In genomic region chr20:63595416-63596127, GRCh38 we compare ENCODE assay signal across 17 cellular contexts. TPM values are rescaled to one million over a fixed set of nuclear protein-coding genes. Genes with fewer than 3 reads are reported as not detected.
DNase-seq lines count a peak whose midpoint lies in the region; ATAC-seq, FAIRE-seq and TF ChIP-seq lines count a peak whose summit lies in the region.
"Had no signal": no experiment of that assay in that cellular context is flagged by ENCODE, and none has a peak within 500 bp of the region (broad histone marks: within the 10 kb centered on the region; RNA-seq: fewer than 3 reads in every experiment).

No MANE protein-coding gene starts in this region.

- peaks cover 19% of the 10 kb centered on the region for H3K36me3 Mint-ChIP-seq in chondrocyte (ENCODE audit: low read depth)
- peaks cover 41 to 45% of the 10 kb centered on the region in 2 donors for H3K36me3 Mint-ChIP-seq in stimulated activated naive B cell treated with anti-CD40 and anti-IgM and Interleukin-4, amounts not matched to agents 10 μg/mL and 1 μg/mL and 100 μg/mL, for 72 hours

- TF ChIP-seq CTCF in chondrocyte (IDR thresholded peaks at IDR 0.05) (no peak), HepG2 (CRISPR knock-in tag; IDR thresholded peaks at IDR 0.05) (no peak)

- TF ChIP-seq EP300 in HepG2 (IDR thresholded peaks at IDR 0.05; ENCODE audit: low read depth in 2 of 2, low read length in 2 of 2): no peak
- no peak for TF ChIP-seq EP300 in HepG2 (CRISPR knock-in tag; IDR thresholded peaks at IDR 0.05; ENCODE audit: borderline replicate concordance)

- H3K27ac Mint-ChIP-seq in chondrocyte (ENCODE audit: unreplicated experiment): no peak overlapping the region
- H3K27ac Mint-ChIP-seq in stimulated activated naive B cell treated with anti-CD40 and anti-IgM and Interleukin-4, amounts not matched to agents 10 μg/mL and 1 μg/mL and 100 μg/mL, for 72 hours: peak overlapping the region; percentile 26
- H3K27ac Mint-ChIP-seq: CD8-positive, alpha-beta memory T cell; IgD-negative memory B cell had no signal

- no peak overlapping the region for H3K4me3 Mint-ChIP-seq in chondrocyte (ENCODE audit: unreplicated experiment)
- no peak overlapping the region for H3K4me3 Mint-ChIP-seq in stimulated activated naive B cell treated with anti-CD40 and anti-IgM and Interleukin-4, amounts not matched to agents 10 μg/mL and 1 μg/mL and 100 μg/mL, for 72 hours
- H3K4me3 Mint-ChIP-seq: CD8-positive, alpha-beta memory T cell; IgD-negative memory B cell had no signal

- BruUV-seq in HepG2 (replicated peaks; lab: Mats Ljungman, UMichigan): no TSS peak

- H3K9me3 ChIP-seq in HepG2 (ENCODE audit: low read length): no peaks in the 10 kb centered on the region
- H3K9me3 ChIP-seq: BLaER1, Caco-2 had no signal

- H3K27me3 ChIP-seq in H7 (ENCODE audit: control insufficient read depth, insufficient read depth, low read length) (no peaks in the 10 kb centered on the region), HepG2 (ENCODE audit: control insufficient read depth in 1 of 2, insufficient read depth in 2 of 2, low read length in 2 of 2) (no peaks in the 10 kb centered on the region)
- H3K27me3 ChIP-seq: BLaER1 had no signal

- H3K4me2 ChIP-seq in HepG2 (ENCODE audit: low read depth, low read length): no peak overlapping the region
- H3K4me2 ChIP-seq: BLaER1 had no signal

- no peak overlapping the region for H3K9ac ChIP-seq in HepG2 (ENCODE audit: insufficient read depth, low read depth, low read length)
- H3K9ac ChIP-seq: BLaER1 had no signal

- H3K27ac ChIP-seq in HepG2 (ENCODE audit: extremely low read length, insufficient read depth, low read length): no peak overlapping the region
- H3K27ac ChIP-seq: BLaER1 had no signal

- H3K36me3 ChIP-seq in H7 (replicated peaks; ENCODE audit: control insufficient read depth, insufficient read depth, low read length): peaks cover 2% of the 10 kb centered on the region
- peaks cover 20 to 32% of the 10 kb centered on the region in 2 experiments; a peak in 4 of 5 replicates for H3K36me3 ChIP-seq in HepG2 (replicated peaks in 1 of 2; ENCODE audit: control insufficient read depth in 1 of 2, insufficient read depth in 2 of 2, low read length in 2 of 2)

- H3K4me3 ChIP-seq in H7 (ENCODE audit: insufficient read depth, low read depth, low read length) (no peak overlapping the region), HepG2 (replicated peaks in 1 of 3; ENCODE audit: insufficient read depth in 1 of 3, low read depth in 2 of 3, low read length in 3 of 3) (no peak overlapping the region)
- H3K4me3 ChIP-seq: BLaER1 had no signal

- POLR2A ChIA-PET in HepG2 (lab: Yijun Ruan, JAX): no interaction called here

- H3K79me2 ChIP-seq in HepG2 (ENCODE audit: insufficient read depth, low read length): no peaks in the 10 kb centered on the region

- DNase-seq in H7 (peak; percentile 52), chondrocyte (ENCODE audit: low spot score) (peak; percentile 79), HepG2 (ENCODE audit: low spot score) (no peak), activated T-cell treated with anti-CD3 and anti-CD28 coated beads for 4 hours (no peak)
- DNase-seq in stimulated activated naive B cell treated with anti-CD40 and anti-IgM and Interleukin-4, amounts not matched to agents 10 μg/mL and 1 μg/mL and 100 μg/mL, for 72 hours: no peak
- DNase-seq in central memory CD4-positive, alpha-beta T cell: no peak
- DNase-seq: 8988T, AML-193, Caco-2, DMS53, HCEC 1CT had no signal

- CTCF ChIA-PET in HepG2 (lab: Yijun Ruan, JAX; ENCODE audit: low intra/inter-chr PET ratio, low total read pairs): no interaction called here

- no peak for TF ChIP-seq RAD21 in HepG2 (CRISPR knock-in tag; IDR thresholded peaks at IDR 0.05)

- no peak overlapping the region for H2AFZ ChIP-seq in HepG2 (ENCODE audit: low read length)

- intact Hi-C loops in HepG2 (cut with micrococcal nuclease; ENCODE audit: unreplicated experiment): no loop called here

- ATAC-seq in HepG2 (no peak; the same call in 1 of the 3 replicates), HG02678 (IDR thresholded peaks at IDR 0.05; ENCODE audit: unreplicated experiment) (no peak)
- ATAC-seq in stimulated activated naive B cell treated with anti-CD40 and anti-IgM and Interleukin-4, amounts not matched to agents 10 μg/mL and 1 μg/mL and 100 μg/mL, for 72 hours (replicated peaks): no peak

- no peaks in the 10 kb centered on the region for H3K9me3 Mint-ChIP-seq in chondrocyte (ENCODE audit: low read depth)
- no peaks in the 10 kb centered on the region for H3K9me3 Mint-ChIP-seq in stimulated activated naive B cell treated with anti-CD40 and anti-IgM and Interleukin-4, amounts not matched to agents 10 μg/mL and 1 μg/mL and 100 μg/mL, for 72 hours
- H3K9me3 Mint-ChIP-seq: CD8-positive, alpha-beta memory T cell; IgD-negative memory B cell had no signal

- no peak for FAIRE-seq in HepG2 (lab: Jason Lieb, UNC)
- FAIRE-seq: GM18507, H1 had no signal

- TF ChIP-seq POLR2A in HepG2 (IDR thresholded peaks at IDR 0.05; ENCODE audit: insufficient read depth in 1 of 2, low read depth in 2 of 2, low read length in 2 of 2): no peak

- in situ Hi-C loops in HepG2 (cut with HindIII; ENCODE audit: extremely low pct_ligation_motif_present, low pct_unique_long_range_greater_than_20kb): no loop called here

- H4K20me1 ChIP-seq in HepG2 (ENCODE audit: insufficient read depth, low read length): no peaks in the 10 kb centered on the region

- no peaks in the 10 kb centered on the region for H3K4me1 Mint-ChIP-seq in chondrocyte (ENCODE audit: low read depth)
- no peaks in the 10 kb centered on the region for H3K4me1 Mint-ChIP-seq in stimulated activated naive B cell treated with anti-CD40 and anti-IgM and Interleukin-4, amounts not matched to agents 10 μg/mL and 1 μg/mL and 100 μg/mL, for 72 hours
- H3K4me1 Mint-ChIP-seq: CD8-positive, alpha-beta memory T cell had no signal

- no peaks in the 10 kb centered on the region for H3K27me3 Mint-ChIP-seq in chondrocyte (ENCODE audit: low read depth)
- H3K27me3 Mint-ChIP-seq in stimulated activated naive B cell treated with anti-CD40 and anti-IgM and Interleukin-4, amounts not matched to agents 10 μg/mL and 1 μg/mL and 100 μg/mL, for 72 hours: no peaks in the 10 kb centered on the region
- H3K27me3 Mint-ChIP-seq: CD8-positive, alpha-beta memory T cell; IgD-negative memory B cell had no signal

- no peaks in the 10 kb centered on the region for H3K4me1 ChIP-seq in HepG2 (ENCODE audit: insufficient read depth, low read length)
- H3K4me1 ChIP-seq: Caco-2 had no signal

- WGBS in HepG2 (ENCODE audit: low lambda C conversion rate): 91% methylated on average over 24 of the region's 30 CpGs

RNA-seq across cellular contexts. Expression of gene HELZ2, which starts 21.5 kb away (rescaled TPM):
- total RNA-seq in H7 (2014; rRNA removed; shearing (Covaris generic)): 20.1 and 27.5 TPM in 2 replicates
- total RNA-seq in chondrocyte: 13.6 to 18.1 TPM (median 14.9 TPM) in 3 replicates
- total RNA-seq in HepG2 (2016; rRNA removed; fragmentation: Illumina TruSeq; extraction: Trizol): 8.4 and 10.1 TPM in 2 replicates
- 1.7 and 2.1 TPM in 2 replicates for total RNA-seq in HepG2 (2016; cell fraction: cytosol; rRNA removed; fragmentation: Illumina TruSeq; extraction: Trizol; ENCODE audit: low read depth)
- 6.8 and 10.0 TPM in 2 replicates for total RNA-seq in HepG2 (2016; cell fraction: insoluble cytoplasmic fraction; rRNA removed; fragmentation: Illumina TruSeq; extraction: Trizol)
- 2.8 and 4.3 TPM in 2 replicates for total RNA-seq in HepG2 (2016; cell fraction: membrane; rRNA removed; fragmentation: Illumina TruSeq; extraction: Trizol)
- total RNA-seq in HepG2 (2016; cell fraction: nucleus; rRNA removed; fragmentation: Illumina TruSeq; extraction: Trizol): 12.8 and 18.4 TPM in 2 replicates
- polyA plus RNA-seq in HepG2 (2011; rRNA removed): 9.6 and 16.1 TPM in 2 replicates
- 4.5 and 6.0 TPM in 2 replicates for polyA plus RNA-seq in HepG2 (2011; cell fraction: cytosol; rRNA removed)
- 39.6 and 48.2 TPM in 2 replicates for polyA plus RNA-seq in HepG2 (2011; cell fraction: nucleus; rRNA removed)
- 12.3 and 14.4 TPM in 2 replicates for polyA plus RNA-seq in HepG2 (2012)
- 0.26 and 0.46 TPM in 2 replicates for polyA plus RNA-seq in HepG2 (2016; cell fraction: cytosol; fragmentation: Illumina TruSeq; extraction: Trizol; ENCODE audit: low read depth)
- 5.2 and 6.9 TPM in 2 replicates for polyA plus RNA-seq in HepG2 (2016; cell fraction: insoluble cytoplasmic fraction; fragmentation: Illumina TruSeq; extraction: Trizol; ENCODE audit: low read depth)
- polyA plus RNA-seq in HepG2 (2016; cell fraction: membrane; fragmentation: Illumina TruSeq; extraction: Trizol; ENCODE audit: low read depth): 0.43 and 0.84 TPM in 2 replicates
- polyA plus RNA-seq in HepG2 (2016; cell fraction: nucleus; fragmentation: Illumina TruSeq; extraction: Trizol; ENCODE audit: insufficient read depth, low read depth): 17.4 and 18.8 TPM in 2 replicates
- 33.2 and 74.9 TPM in 2 replicates for polyA minus RNA-seq in HepG2 (2011; rRNA and poly(A)+ RNA removed; ENCODE audit: low replicate concordance)
- polyA minus RNA-seq in HepG2 (2011; cell fraction: cytosol; rRNA and poly(A)+ RNA removed): 41.7 and 42.0 TPM in 2 replicates
- polyA minus RNA-seq in HepG2 (2011; cell fraction: nucleus; rRNA and poly(A)+ RNA removed): 35.3 and 47.0 TPM in 2 replicates

RNA-seq across cellular contexts. Expression of gene GMEB2, which starts 31.3 kb away (rescaled TPM):
- total RNA-seq in H7 (2014; rRNA removed; shearing (Covaris generic)): 17.0 and 21.4 TPM in 2 replicates
- total RNA-seq in chondrocyte (7.8 to 8.5 TPM (median 7.9 TPM) in 3 replicates), HepG2 (2016; rRNA removed; fragmentation: Illumina TruSeq; extraction: Trizol) (11.6 and 12.4 TPM in 2 replicates)
- total RNA-seq in HepG2 (2016; cell fraction: cytosol; rRNA removed; fragmentation: Illumina TruSeq; extraction: Trizol; ENCODE audit: low read depth): 2.2 and 2.3 TPM in 2 replicates
- total RNA-seq in HepG2 (2016; cell fraction: insoluble cytoplasmic fraction; rRNA removed; fragmentation: Illumina TruSeq; extraction: Trizol): 9.6 and 12.4 TPM in 2 replicates
- 6.9 and 7.8 TPM in 2 replicates for total RNA-seq in HepG2 (2016; cell fraction: membrane; rRNA removed; fragmentation: Illumina TruSeq; extraction: Trizol)
- total RNA-seq in HepG2 (2016; cell fraction: nucleus; rRNA removed; fragmentation: Illumina TruSeq; extraction: Trizol): 7.8 and 10.3 TPM in 2 replicates
- 10.6 and 11.5 TPM in 2 replicates for polyA plus RNA-seq in HepG2 (2011; rRNA removed)
- 8.5 and 9.9 TPM in 2 replicates for polyA plus RNA-seq in HepG2 (2011; cell fraction: cytosol; rRNA removed)
- 20.2 and 24.4 TPM in 2 replicates for polyA plus RNA-seq in HepG2 (2011; cell fraction: nucleus; rRNA removed)
- 6.9 and 8.7 TPM in 2 replicates for polyA plus RNA-seq in HepG2 (2012)
- 1.5 TPM in 2 replicates for polyA plus RNA-seq in HepG2 (2016; cell fraction: cytosol; fragmentation: Illumina TruSeq; extraction: Trizol; ENCODE audit: low read depth)
- 9.6 and 12.8 TPM in 2 replicates for polyA plus RNA-seq in HepG2 (2016; cell fraction: insoluble cytoplasmic fraction; fragmentation: Illumina TruSeq; extraction: Trizol; ENCODE audit: low read depth)
- 3.9 and 4.4 TPM in 2 replicates for polyA plus RNA-seq in HepG2 (2016; cell fraction: membrane; fragmentation: Illumina TruSeq; extraction: Trizol; ENCODE audit: low read depth)
- 17.0 TPM in 2 replicates for polyA plus RNA-seq in HepG2 (2016; cell fraction: nucleus; fragmentation: Illumina TruSeq; extraction: Trizol; ENCODE audit: insufficient read depth, low read depth)
- polyA minus RNA-seq in HepG2 (2011; rRNA and poly(A)+ RNA removed; ENCODE audit: low replicate concordance): 9.4 and 15.1 TPM in 2 replicates
- 6.5 and 6.7 TPM in 2 replicates for polyA minus RNA-seq in HepG2 (2011; cell fraction: cytosol; rRNA and poly(A)+ RNA removed)
- polyA minus RNA-seq in HepG2 (2011; cell fraction: nucleus; rRNA and poly(A)+ RNA removed): 5.6 and 6.2 TPM in 2 replicates

RNA-seq across cellular contexts. Expression of gene FNDC11, which starts 41.6 kb away (rescaled TPM):
- total RNA-seq in H7 (2014; rRNA removed; shearing (Covaris generic)): 6.4 and 8.0 TPM in 2 replicates
- total RNA-seq in chondrocyte (0.25 to 0.38 TPM in 2 of 3 replicates, not detected in the other), HepG2 (2016; rRNA removed; fragmentation: Illumina TruSeq; extraction: Trizol) (not detected in 2 replicates)
- total RNA-seq in HepG2 (2016; cell fraction: cytosol; rRNA removed; fragmentation: Illumina TruSeq; extraction: Trizol; ENCODE audit: low read depth): not detected in 2 replicates
- total RNA-seq in HepG2 (2016; cell fraction: insoluble cytoplasmic fraction; rRNA removed; fragmentation: Illumina TruSeq; extraction: Trizol): not detected in 2 replicates
- not detected in 2 replicates for total RNA-seq in HepG2 (2016; cell fraction: membrane; rRNA removed; fragmentation: Illumina TruSeq; extraction: Trizol)
- total RNA-seq in HepG2 (2016; cell fraction: nucleus; rRNA removed; fragmentation: Illumina TruSeq; extraction: Trizol): not detected in 2 replicates
- 0.07 and 0.13 TPM in 2 replicates for polyA plus RNA-seq in HepG2 (2011; rRNA removed)
- 0.19 and 0.23 TPM in 2 replicates for polyA plus RNA-seq in HepG2 (2011; cell fraction: cytosol; rRNA removed)
- 0.45 and 0.48 TPM in 2 replicates for polyA plus RNA-seq in HepG2 (2011; cell fraction: nucleus; rRNA removed)
- 0.05 TPM in 1 of 2 replicates, not detected in the other for polyA plus RNA-seq in HepG2 (2012)
- polyA plus RNA-seq in HepG2 (2016; cell fraction: cytosol; fragmentation: Illumina TruSeq; extraction: Trizol; ENCODE audit: low read depth): not detected in 2 replicates
- polyA plus RNA-seq in HepG2 (2016; cell fraction: insoluble cytoplasmic fraction; fragmentation: Illumina TruSeq; extraction: Trizol; ENCODE audit: low read depth): not detected in 2 replicates
- not detected in 2 replicates for polyA plus RNA-seq in HepG2 (2016; cell fraction: membrane; fragmentation: Illumina TruSeq; extraction: Trizol; ENCODE audit: low read depth)
- polyA plus RNA-seq in HepG2 (2016; cell fraction: nucleus; fragmentation: Illumina TruSeq; extraction: Trizol; ENCODE audit: insufficient read depth, low read depth): not detected in 2 replicates
- 0.10 and 0.84 TPM in 2 replicates for polyA minus RNA-seq in HepG2 (2011; rRNA and poly(A)+ RNA removed; ENCODE audit: low replicate concordance)
- not detected in 2 replicates for polyA minus RNA-seq in HepG2 (2011; cell fraction: cytosol; rRNA and poly(A)+ RNA removed)
- polyA minus RNA-seq in HepG2 (2011; cell fraction: nucleus; rRNA and poly(A)+ RNA removed): not detected in 2 replicates
- total RNA-seq: Caco-2 had no signal
- polyA plus RNA-seq: CD8-positive, alpha-beta memory T cell had no signal

RNA-seq across cellular contexts. Expression of gene SRMS, which starts 48.0 kb away (rescaled TPM):
- total RNA-seq in H7 (2014; rRNA removed; shearing (Covaris generic)): 0.21 and 0.33 TPM in 2 replicates
- not detected in 3 replicates for total RNA-seq in chondrocyte
- total RNA-seq in HepG2 (2016; rRNA removed; fragmentation: Illumina TruSeq; extraction: Trizol): not detected in 2 replicates
- total RNA-seq in HepG2 (2016; cell fraction: cytosol; rRNA removed; fragmentation: Illumina TruSeq; extraction: Trizol; ENCODE audit: low read depth): not detected in 2 replicates
- total RNA-seq in HepG2 (2016; cell fraction: insoluble cytoplasmic fraction; rRNA removed; fragmentation: Illumina TruSeq; extraction: Trizol): not detected in 2 replicates
- not detected in 2 replicates for total RNA-seq in HepG2 (2016; cell fraction: membrane; rRNA removed; fragmentation: Illumina TruSeq; extraction: Trizol)
- total RNA-seq in HepG2 (2016; cell fraction: nucleus; rRNA removed; fragmentation: Illumina TruSeq; extraction: Trizol): not detected in 2 replicates
- 0.09 TPM in 1 of 2 replicates, not detected in the other for polyA plus RNA-seq in HepG2 (2011; rRNA removed)
- polyA plus RNA-seq in HepG2 (2011; cell fraction: cytosol; rRNA removed): not detected in 2 replicates
- 0.10 and 0.37 TPM in 2 replicates for polyA plus RNA-seq in HepG2 (2011; cell fraction: nucleus; rRNA removed)
- 0.17 TPM in 1 of 2 replicates, not detected in the other for polyA plus RNA-seq in HepG2 (2012)
- polyA plus RNA-seq in HepG2 (2016; cell fraction: cytosol; fragmentation: Illumina TruSeq; extraction: Trizol; ENCODE audit: low read depth): not detected in 2 replicates
- polyA plus RNA-seq in HepG2 (2016; cell fraction: insoluble cytoplasmic fraction; fragmentation: Illumina TruSeq; extraction: Trizol; ENCODE audit: low read depth): not detected in 2 replicates
- not detected in 2 replicates for polyA plus RNA-seq in HepG2 (2016; cell fraction: membrane; fragmentation: Illumina TruSeq; extraction: Trizol; ENCODE audit: low read depth)
- not detected in 2 replicates for polyA plus RNA-seq in HepG2 (2016; cell fraction: nucleus; fragmentation: Illumina TruSeq; extraction: Trizol; ENCODE audit: insufficient read depth, low read depth)
- 0.28 TPM in 1 of 2 replicates, not detected in the other for polyA minus RNA-seq in HepG2 (2011; rRNA and poly(A)+ RNA removed; ENCODE audit: low replicate concordance)
- polyA minus RNA-seq in HepG2 (2011; cell fraction: cytosol; rRNA and poly(A)+ RNA removed): not detected in 2 replicates
- not detected in 2 replicates for polyA minus RNA-seq in HepG2 (2011; cell fraction: nucleus; rRNA and poly(A)+ RNA removed)
- total RNA-seq: Caco-2; CD8-positive, alpha-beta memory T cell had no signal
- polyA plus RNA-seq: CD8-positive, alpha-beta memory T cell had no signal

RNA-seq across cellular contexts. Expression of gene STMN3, which starts 57.7 kb away (rescaled TPM):
- 24.9 and 32.7 TPM in 2 replicates for total RNA-seq in H7 (2014; rRNA removed; shearing (Covaris generic))
- total RNA-seq in chondrocyte (7.8 to 15.0 TPM (median 7.8 TPM) in 3 replicates), HepG2 (2016; rRNA removed; fragmentation: Illumina TruSeq; extraction: Trizol) (28.1 and 48.3 TPM in 2 replicates)
- total RNA-seq in HepG2 (2016; cell fraction: cytosol; rRNA removed; fragmentation: Illumina TruSeq; extraction: Trizol; ENCODE audit: low read depth): 9.7 and 10.6 TPM in 2 replicates
- 26.7 and 50.6 TPM in 2 replicates for total RNA-seq in HepG2 (2016; cell fraction: insoluble cytoplasmic fraction; rRNA removed; fragmentation: Illumina TruSeq; extraction: Trizol)
- 20.0 and 20.9 TPM in 2 replicates for total RNA-seq in HepG2 (2016; cell fraction: membrane; rRNA removed; fragmentation: Illumina TruSeq; extraction: Trizol)
- 36.8 and 43.1 TPM in 2 replicates for total RNA-seq in HepG2 (2016; cell fraction: nucleus; rRNA removed; fragmentation: Illumina TruSeq; extraction: Trizol)
- polyA plus RNA-seq in HepG2 (2011; rRNA removed): 21.0 and 28.5 TPM in 2 replicates
- polyA plus RNA-seq in HepG2 (2011; cell fraction: cytosol; rRNA removed): 22.7 and 33.5 TPM in 2 replicates
- 98.2 and 123 TPM in 2 replicates for polyA plus RNA-seq in HepG2 (2011; cell fraction: nucleus; rRNA removed)
- polyA plus RNA-seq in HepG2 (2012): 13.1 and 18.3 TPM in 2 replicates
- polyA plus RNA-seq in HepG2 (2016; cell fraction: cytosol; fragmentation: Illumina TruSeq; extraction: Trizol; ENCODE audit: low read depth): 10.7 and 12.2 TPM in 2 replicates
- polyA plus RNA-seq in HepG2 (2016; cell fraction: insoluble cytoplasmic fraction; fragmentation: Illumina TruSeq; extraction: Trizol; ENCODE audit: low read depth): 28.3 and 29.5 TPM in 2 replicates
- polyA plus RNA-seq in HepG2 (2016; cell fraction: membrane; fragmentation: Illumina TruSeq; extraction: Trizol; ENCODE audit: low read depth): 16.2 and 16.7 TPM in 2 replicates
- 84.0 and 90.0 TPM in 2 replicates for polyA plus RNA-seq in HepG2 (2016; cell fraction: nucleus; fragmentation: Illumina TruSeq; extraction: Trizol; ENCODE audit: insufficient read depth, low read depth)
- 1.7 and 23.2 TPM in 2 replicates for polyA minus RNA-seq in HepG2 (2011; rRNA and poly(A)+ RNA removed; ENCODE audit: low replicate concordance)
- polyA minus RNA-seq in HepG2 (2011; cell fraction: cytosol; rRNA and poly(A)+ RNA removed): 8.5 and 11.0 TPM in 2 replicates
- 3.3 and 5.6 TPM in 2 replicates for polyA minus RNA-seq in HepG2 (2011; cell fraction: nucleus; rRNA and poly(A)+ RNA removed)

Comparison
In these comparisons a context has a peak if more than half of its experiments do, and no peak if none do; other contexts are left out.
1. DNase-seq: peak in H7 (single experiment) and chondrocyte (single experiment); none in HepG2 (single experiment), stimulated activated naive B cell treated with anti-CD40 and anti-IgM and Interleukin-4, amounts not matched to agents 10 μg/mL and 1 μg/mL and 100 μg/mL, for 72 hours (single experiment), activated T-cell treated with anti-CD3 and anti-CD28 coated beads for 4 hours (single experiment) and central memory CD4-positive, alpha-beta T cell (single experiment).